In the genomic region with DNA sequence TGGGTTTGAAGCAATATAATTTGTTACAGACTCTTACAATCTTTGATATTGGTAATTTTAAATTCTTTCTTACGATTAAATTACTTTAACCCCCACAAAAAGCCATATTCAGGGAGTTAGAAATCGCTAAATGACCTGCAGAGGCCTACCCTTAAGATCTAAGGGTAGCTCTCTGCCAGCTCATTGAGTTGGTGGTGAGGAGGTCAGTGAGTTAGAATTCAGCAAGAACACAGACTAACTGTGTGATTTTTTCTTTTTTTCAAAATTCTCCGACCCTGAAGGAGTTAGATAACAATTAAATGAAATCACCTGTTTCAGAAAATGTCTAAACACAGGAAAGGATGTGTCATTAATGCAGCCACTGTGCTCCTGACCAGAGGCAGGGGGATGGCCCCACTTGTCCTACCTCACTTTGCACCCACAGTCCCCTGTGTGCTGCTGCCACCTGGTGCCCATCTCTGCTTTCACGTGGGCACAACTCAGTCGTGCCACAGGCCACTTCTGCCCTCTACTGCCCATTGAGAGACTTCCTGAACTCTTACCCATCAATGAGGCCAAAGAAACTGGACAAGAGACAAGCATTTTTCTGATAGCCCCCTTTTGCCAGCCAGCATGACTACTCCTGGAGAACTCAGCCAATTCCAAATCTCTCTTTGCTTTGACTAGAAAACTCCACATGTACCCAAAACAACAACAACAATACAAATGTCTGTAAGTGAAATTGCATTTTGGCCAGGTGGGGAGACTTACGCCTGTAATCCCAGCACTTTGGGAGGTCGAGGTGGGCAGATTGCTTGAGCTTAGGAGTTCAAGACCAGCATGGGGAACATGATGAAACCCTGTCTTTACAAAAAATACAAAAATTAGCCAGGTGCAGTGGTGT, we compare ENCODE assay signal across 1 cellular context.
A peak's percentile ranks its signal among the peaks of the same experiment; 100 is the strongest.
TF ChIP-seq lines count a peak whose summit lies in the region.

No MANE protein-coding gene starts in this region.

TF ChIP-seq in GM12878, 131 proteins besides CTCF, POLR2A, EP300 and RAD21 (continued from another document and continues in another):
- TF ChIP-seq, protein P1, sequence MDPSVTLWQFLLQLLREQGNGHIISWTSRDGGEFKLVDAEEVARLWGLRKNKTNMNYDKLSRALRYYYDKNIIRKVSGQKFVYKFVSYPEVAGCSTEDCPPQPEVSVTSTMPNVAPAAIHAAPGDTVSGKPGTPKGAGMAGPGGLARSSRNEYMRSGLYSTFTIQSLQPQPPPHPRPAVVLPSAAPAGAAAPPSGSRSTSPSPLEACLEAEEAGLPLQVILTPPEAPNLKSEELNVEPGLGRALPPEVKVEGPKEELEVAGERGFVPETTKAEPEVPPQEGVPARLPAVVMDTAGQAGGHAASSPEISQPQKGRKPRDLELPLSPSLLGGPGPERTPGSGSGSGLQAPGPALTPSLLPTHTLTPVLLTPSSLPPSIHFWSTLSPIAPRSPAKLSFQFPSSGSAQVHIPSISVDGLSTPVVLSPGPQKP (IDR thresholded peaks at IDR 0.05; ENCODE audit: low read depth, low read length) = no peak
- TF ChIP-seq CHD2 (IDR thresholded peaks at IDR 0.05; ENCODE audit: borderline replicate concordance, low read depth, low read length) = no peak
- TF ChIP-seq RUNX3 (IDR thresholded peaks at IDR 0.05; ENCODE audit: low read length) = peak; percentile 53; the same call in 1 of the 2 replicates
- 0 out of 2 replicates have a peak, but pooled peaks have one; percentile 31 for TF ChIP-seq LARP7 (IDR thresholded peaks at IDR 0.05)
- TF ChIP-seq SREBF2 (IDR thresholded peaks at IDR 0.05; ENCODE audit: low read length) = no peak
- TF ChIP-seq NFXL1 (IDR thresholded peaks at IDR 0.05; ENCODE audit: borderline replicate concordance) = no peak
- no peak for TF ChIP-seq SP1 (IDR thresholded peaks at IDR 0.05; ENCODE audit: low read depth, low read length)
- peak; percentile 67 for TF ChIP-seq IRF4 (IDR thresholded peaks at IDR 0.05; ENCODE audit: low read depth, low read length)
- TF ChIP-seq, protein P2, sequence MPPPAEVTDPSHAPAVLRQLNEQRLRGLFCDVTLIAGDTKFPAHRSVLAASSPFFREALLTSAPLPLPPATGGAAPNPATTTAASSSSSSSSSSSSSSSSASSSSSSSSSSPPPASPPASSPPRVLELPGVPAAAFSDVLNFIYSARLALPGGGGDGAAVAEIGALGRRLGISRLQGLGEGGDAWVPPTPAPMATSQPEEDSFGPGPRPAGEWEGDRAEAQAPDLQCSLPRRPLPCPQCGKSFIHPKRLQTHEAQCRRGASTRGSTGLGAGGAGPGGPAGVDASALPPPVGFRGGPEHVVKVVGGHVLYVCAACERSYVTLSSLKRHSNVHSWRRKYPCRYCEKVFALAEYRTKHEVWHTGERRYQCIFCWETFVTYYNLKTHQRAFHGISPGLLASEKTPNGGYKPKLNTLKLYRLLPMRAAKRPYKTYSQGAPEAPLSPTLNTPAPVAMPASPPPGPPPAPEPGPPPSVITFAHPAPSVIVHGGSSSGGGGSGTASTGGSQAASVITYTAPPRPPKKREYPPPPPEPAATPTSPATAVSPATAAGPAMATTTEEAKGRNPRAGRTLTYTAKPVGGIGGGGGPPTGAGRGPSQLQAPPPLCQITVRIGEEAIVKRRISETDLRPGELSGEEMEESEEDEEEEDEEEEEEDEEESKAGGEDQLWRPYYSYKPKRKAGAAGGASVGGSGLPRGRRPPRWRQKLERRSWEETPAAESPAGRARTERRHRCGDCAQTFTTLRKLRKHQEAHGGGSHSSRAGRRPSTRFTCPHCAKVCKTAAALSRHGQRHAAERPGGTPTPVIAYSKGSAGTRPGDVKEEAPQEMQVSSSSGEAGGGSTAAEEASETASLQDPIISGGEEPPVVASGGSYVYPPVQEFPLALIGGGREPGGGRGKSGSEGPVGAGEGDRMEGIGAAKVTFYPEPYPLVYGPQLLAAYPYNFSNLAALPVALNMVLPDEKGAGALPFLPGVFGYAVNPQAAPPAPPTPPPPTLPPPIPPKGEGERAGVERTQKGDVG (CRISPR knock-in tag; IDR thresholded peaks at IDR 0.05) = no peak
- TF ChIP-seq, protein P3, sequence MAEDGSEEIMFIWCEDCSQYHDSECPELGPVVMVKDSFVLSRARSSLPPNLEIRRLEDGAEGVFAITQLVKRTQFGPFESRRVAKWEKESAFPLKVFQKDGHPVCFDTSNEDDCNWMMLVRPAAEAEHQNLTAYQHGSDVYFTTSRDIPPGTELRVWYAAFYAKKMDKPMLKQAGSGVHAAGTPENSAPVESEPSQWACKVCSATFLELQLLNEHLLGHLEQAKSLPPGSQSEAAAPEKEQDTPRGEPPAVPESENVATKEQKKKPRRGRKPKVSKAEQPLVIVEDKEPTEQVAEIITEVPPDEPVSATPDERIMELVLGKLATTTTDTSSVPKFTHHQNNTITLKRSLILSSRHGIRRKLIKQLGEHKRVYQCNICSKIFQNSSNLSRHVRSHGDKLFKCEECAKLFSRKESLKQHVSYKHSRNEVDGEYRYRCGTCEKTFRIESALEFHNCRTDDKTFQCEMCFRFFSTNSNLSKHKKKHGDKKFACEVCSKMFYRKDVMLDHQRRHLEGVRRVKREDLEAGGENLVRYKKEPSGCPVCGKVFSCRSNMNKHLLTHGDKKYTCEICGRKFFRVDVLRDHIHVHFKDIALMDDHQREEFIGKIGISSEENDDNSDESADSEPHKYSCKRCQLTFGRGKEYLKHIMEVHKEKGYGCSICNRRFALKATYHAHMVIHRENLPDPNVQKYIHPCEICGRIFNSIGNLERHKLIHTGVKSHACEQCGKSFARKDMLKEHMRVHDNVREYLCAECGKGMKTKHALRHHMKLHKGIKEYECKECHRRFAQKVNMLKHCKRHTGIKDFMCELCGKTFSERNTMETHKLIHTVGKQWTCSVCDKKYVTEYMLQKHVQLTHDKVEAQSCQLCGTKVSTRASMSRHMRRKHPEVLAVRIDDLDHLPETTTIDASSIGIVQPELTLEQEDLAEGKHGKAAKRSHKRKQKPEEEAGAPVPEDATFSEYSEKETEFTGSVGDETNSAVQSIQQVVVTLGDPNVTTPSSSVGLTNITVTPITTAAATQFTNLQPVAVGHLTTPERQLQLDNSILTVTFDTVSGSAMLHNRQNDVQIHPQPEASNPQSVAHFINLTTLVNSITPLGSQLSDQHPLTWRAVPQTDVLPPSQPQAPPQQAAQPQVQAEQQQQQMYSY (CRISPR knock-in tag; IDR thresholded peaks at IDR 0.05) = no peak
- no peak for TF ChIP-seq ZSCAN29 (IDR thresholded peaks at IDR 0.05)
- no peak for TF ChIP-seq CBX3 (IDR thresholded peaks at IDR 0.05; ENCODE audit: borderline replicate concordance, low read depth)
- no peak for TF ChIP-seq HDAC6 (IDR thresholded peaks at IDR 0.05; ENCODE audit: unreplicated experiment)
- TF ChIP-seq GATAD2B (conservative IDR thresholded peaks at IDR 0.05; ENCODE audit: low read depth) = 0 out of 2 replicates have a peak, but pooled peaks have one; percentile 41
- TF ChIP-seq YY1 (IDR thresholded peaks at IDR 0.05; ENCODE audit: low read depth, low read length) = peak; percentile 73; the same call in 1 of the 2 replicates
- peak; percentile 72; the same call in 1 of the 3 replicates for TF ChIP-seq POU2F2 (IDR thresholded peaks at IDR 0.05; ENCODE audit: borderline replicate concordance, low read depth, low read length)
- TF ChIP-seq, protein P4, sequence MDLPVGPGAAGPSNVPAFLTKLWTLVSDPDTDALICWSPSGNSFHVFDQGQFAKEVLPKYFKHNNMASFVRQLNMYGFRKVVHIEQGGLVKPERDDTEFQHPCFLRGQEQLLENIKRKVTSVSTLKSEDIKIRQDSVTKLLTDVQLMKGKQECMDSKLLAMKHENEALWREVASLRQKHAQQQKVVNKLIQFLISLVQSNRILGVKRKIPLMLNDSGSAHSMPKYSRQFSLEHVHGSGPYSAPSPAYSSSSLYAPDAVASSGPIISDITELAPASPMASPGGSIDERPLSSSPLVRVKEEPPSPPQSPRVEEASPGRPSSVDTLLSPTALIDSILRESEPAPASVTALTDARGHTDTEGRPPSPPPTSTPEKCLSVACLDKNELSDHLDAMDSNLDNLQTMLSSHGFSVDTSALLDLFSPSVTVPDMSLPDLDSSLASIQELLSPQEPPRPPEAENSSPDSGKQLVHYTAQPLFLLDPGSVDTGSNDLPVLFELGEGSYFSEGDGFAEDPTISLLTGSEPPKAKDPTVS (IDR thresholded peaks at IDR 0.05; ENCODE audit: low read depth, low read length) = no peak
- no peak for TF ChIP-seq TCF7 (IDR thresholded peaks at IDR 0.05; ENCODE audit: borderline replicate concordance)
- TF ChIP-seq, protein P5, sequence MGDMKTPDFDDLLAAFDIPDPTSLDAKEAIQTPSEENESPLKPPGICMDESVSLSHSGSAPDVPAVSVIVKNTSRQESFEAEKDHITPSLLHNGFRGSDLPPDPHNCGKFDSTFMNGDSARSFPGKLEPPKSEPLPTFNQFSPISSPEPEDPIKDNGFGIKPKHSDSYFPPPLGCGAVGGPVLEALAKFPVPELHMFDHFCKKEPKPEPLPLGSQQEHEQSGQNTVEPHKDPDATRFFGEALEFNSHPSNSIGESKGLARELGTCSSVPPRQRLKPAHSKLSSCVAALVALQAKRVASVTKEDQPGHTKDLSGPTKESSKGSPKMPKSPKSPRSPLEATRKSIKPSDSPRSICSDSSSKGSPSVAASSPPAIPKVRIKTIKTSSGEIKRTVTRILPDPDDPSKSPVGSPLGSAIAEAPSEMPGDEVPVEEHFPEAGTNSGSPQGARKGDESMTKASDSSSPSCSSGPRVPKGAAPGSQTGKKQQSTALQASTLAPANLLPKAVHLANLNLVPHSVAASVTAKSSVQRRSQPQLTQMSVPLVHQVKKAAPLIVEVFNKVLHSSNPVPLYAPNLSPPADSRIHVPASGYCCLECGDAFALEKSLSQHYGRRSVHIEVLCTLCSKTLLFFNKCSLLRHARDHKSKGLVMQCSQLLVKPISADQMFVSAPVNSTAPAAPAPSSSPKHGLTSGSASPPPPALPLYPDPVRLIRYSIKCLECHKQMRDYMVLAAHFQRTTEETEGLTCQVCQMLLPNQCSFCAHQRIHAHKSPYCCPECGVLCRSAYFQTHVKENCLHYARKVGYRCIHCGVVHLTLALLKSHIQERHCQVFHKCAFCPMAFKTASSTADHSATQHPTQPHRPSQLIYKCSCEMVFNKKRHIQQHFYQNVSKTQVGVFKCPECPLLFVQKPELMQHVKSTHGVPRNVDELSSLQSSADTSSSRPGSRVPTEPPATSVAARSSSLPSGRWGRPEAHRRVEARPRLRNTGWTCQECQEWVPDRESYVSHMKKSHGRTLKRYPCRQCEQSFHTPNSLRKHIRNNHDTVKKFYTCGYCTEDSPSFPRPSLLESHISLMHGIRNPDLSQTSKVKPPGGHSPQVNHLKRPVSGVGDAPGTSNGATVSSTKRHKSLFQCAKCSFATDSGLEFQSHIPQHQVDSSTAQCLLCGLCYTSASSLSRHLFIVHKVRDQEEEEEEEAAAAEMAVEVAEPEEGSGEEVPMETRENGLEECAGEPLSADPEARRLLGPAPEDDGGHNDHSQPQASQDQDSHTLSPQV (IDR thresholded peaks at IDR 0.05) = peak; percentile 86; the same call in 1 of the 2 replicates
- TF ChIP-seq MTA3 (IDR thresholded peaks at IDR 0.05; ENCODE audit: borderline replicate concordance, low read length) = no peak
- TF ChIP-seq ASH2L (IDR thresholded peaks at IDR 0.05; ENCODE audit: borderline replicate concordance, low read depth) = no peak
- no peak for TF ChIP-seq HDAC2 (IDR thresholded peaks at IDR 0.05)
- peak; percentile 99 for TF ChIP-seq SMC3 (IDR thresholded peaks at IDR 0.05; ENCODE audit: borderline replicate concordance, low read length)
- no peak for TF ChIP-seq RBBP5 (conservative IDR thresholded peaks at IDR 0.05)
- TF ChIP-seq TCF12 (IDR thresholded peaks at IDR 0.05; ENCODE audit: low read depth, low read length) = no peak
- TF ChIP-seq RELA (IDR thresholded peaks at IDR 0.05; ENCODE audit: borderline replicate concordance, partially characterized antibody) = peak; percentile 11
- TF ChIP-seq NR2C1 (IDR thresholded peaks at IDR 0.05) = no peak
- TF ChIP-seq ZNF384 (IDR thresholded peaks at IDR 0.05; ENCODE audit: borderline replicate concordance, low read depth, low read length) = no peak
- no peak for TF ChIP-seq SRF (IDR thresholded peaks at IDR 0.05; ENCODE audit: low read depth in 2 of 2, low read length in 2 of 2)
- TF ChIP-seq PAX5 (IDR thresholded peaks at IDR 0.05; ENCODE audit: borderline replicate concordance, low read depth, low read length) = no peak
- no peak for TF ChIP-seq RFX5 (IDR thresholded peaks at IDR 0.05; ENCODE audit: low read depth, low read length)
- TF ChIP-seq ZBED1 (IDR thresholded peaks at IDR 0.05; ENCODE audit: borderline replicate concordance) = no peak
- TF ChIP-seq, protein P6, sequence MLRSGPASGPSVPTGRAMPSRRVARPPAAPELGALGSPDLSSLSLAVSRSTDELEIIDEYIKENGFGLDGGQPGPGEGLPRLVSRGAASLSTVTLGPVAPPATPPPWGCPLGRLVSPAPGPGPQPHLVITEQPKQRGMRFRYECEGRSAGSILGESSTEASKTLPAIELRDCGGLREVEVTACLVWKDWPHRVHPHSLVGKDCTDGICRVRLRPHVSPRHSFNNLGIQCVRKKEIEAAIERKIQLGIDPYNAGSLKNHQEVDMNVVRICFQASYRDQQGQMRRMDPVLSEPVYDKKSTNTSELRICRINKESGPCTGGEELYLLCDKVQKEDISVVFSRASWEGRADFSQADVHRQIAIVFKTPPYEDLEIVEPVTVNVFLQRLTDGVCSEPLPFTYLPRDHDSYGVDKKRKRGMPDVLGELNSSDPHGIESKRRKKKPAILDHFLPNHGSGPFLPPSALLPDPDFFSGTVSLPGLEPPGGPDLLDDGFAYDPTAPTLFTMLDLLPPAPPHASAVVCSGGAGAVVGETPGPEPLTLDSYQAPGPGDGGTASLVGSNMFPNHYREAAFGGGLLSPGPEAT (IDR thresholded peaks at IDR 0.05; ENCODE audit: low read depth) = no peak
- TF ChIP-seq, protein P7, sequence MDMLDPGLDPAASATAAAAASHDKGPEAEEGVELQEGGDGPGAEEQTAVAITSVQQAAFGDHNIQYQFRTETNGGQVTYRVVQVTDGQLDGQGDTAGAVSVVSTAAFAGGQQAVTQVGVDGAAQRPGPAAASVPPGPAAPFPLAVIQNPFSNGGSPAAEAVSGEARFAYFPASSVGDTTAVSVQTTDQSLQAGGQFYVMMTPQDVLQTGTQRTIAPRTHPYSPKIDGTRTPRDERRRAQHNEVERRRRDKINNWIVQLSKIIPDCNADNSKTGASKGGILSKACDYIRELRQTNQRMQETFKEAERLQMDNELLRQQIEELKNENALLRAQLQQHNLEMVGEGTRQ (IDR thresholded peaks at IDR 0.05; ENCODE audit: borderline replicate concordance, low read depth, low read length) = no peak; the same call in 1 of the 2 replicates
- no peak for TF ChIP-seq ETV6 (conservative IDR thresholded peaks at IDR 0.05 in 1 of 2, IDR thresholded peaks at IDR 0.05 in 1 of 2; ENCODE audit: borderline replicate concordance in 1 of 2, low read depth in 1 of 2)
- TF ChIP-seq, protein P8, sequence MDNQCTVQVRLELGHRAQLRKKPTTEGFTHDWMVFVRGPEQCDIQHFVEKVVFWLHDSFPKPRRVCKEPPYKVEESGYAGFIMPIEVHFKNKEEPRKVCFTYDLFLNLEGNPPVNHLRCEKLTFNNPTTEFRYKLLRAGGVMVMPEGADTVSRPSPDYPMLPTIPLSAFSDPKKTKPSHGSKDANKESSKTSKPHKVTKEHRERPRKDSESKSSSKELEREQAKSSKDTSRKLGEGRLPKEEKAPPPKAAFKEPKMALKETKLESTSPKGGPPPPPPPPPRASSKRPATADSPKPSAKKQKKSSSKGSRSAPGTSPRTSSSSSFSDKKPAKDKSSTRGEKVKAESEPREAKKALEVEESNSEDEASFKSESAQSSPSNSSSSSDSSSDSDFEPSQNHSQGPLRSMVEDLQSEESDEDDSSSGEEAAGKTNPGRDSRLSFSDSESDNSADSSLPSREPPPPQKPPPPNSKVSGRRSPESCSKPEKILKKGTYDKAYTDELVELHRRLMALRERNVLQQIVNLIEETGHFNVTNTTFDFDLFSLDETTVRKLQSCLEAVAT (IDR thresholded peaks at IDR 0.05) = no peak
- TF ChIP-seq MYB (IDR thresholded peaks at IDR 0.05; ENCODE audit: borderline replicate concordance, low read depth, low read length) = no peak
